ENCODE assay signal across 8 cellular contexts in genomic region chr21:32278518-32279376, GRCh38. TPM values are rescaled to one million over a fixed set of nuclear protein-coding genes. Genes with fewer than 3 reads are reported as not detected.
DNase-seq lines count a peak whose midpoint lies in the region; ATAC-seq, FAIRE-seq and TF ChIP-seq lines count a peak whose summit lies in the region.

Gene MIS18A, minus strand, starts transcription at chr21:32279049. Its CDS starts 35 bp downstream, at chr21:32279014.

- H3K4me2 ChIP-seq in mammary epithelial cell (ENCODE audit: insufficient read depth, low read depth, low read length), result peak within 1 kb of the TSS; percentile 79

- TF ChIP-seq CTCF in VCaP (conservative IDR thresholded peaks at IDR 0.05) (peak; percentile 9), mammary epithelial cell (conservative IDR thresholded peaks at IDR 0.05 in 1 of 2, IDR thresholded peaks at IDR 0.05 in 1 of 2; ENCODE audit: extremely low read depth in 1 of 2, insufficient read depth in 1 of 2, low read depth in 1 of 2, low read length in 2 of 2) (no peak)

- H2AFZ ChIP-seq in ACC112 (ENCODE audit: low read length, unreplicated experiment), result peak within 1 kb of the TSS; percentile 59
- H2AFZ ChIP-seq in mammary epithelial cell (ENCODE audit: low read depth, low read length), result peak within 1 kb of the TSS; percentile 96

- BruUV-seq in mammary epithelial cell (replicated peaks; lab: Mats Ljungman, UMichigan), result no TSS peak

- H3K27me3 ChIP-seq in ACC112 (ENCODE audit: insufficient read depth, low read length) (no peaks in the 10 kb centered on the region), mammary epithelial cell (ENCODE audit: insufficient read depth, low read length) (no peaks in the 10 kb centered on the region), iPS-20b (ENCODE audit: insufficient read depth, low read length) (no peaks in the 10 kb centered on the region), small intestine (ENCODE audit: control insufficient read depth in 2 of 2, insufficient read depth in 2 of 2, low read length in 2 of 2) (no peaks in the 10 kb centered on the region)

- no peaks in the 10 kb centered on the region for H4K20me1 ChIP-seq in mammary epithelial cell (ENCODE audit: insufficient read depth, low read length)

- H3K9me3 ChIP-seq in mammary epithelial cell (replicated peaks; ENCODE audit: insufficient read depth, low read length), result no peaks in the 10 kb centered on the region
- H3K9me3 ChIP-seq in iPS-20b (ENCODE audit: insufficient read depth, low read depth, low read length), result no peaks in the 10 kb centered on the region
- H3K9me3 ChIP-seq in small intestine (ENCODE audit: control insufficient read depth, low read depth), result no peaks in the 10 kb centered on the region

- H3K4me3 ChIP-seq in ACC112 (ENCODE audit: low read depth, low read length) (peak within 1 kb of the TSS; percentile 92), mammary epithelial cell (replicated peaks in 1 of 3; ENCODE audit: insufficient read depth in 1 of 3, low read depth in 2 of 3, low read length in 3 of 3) (peak within 1 kb of the TSS; percentile 94 to 98 (median 94)), iPS-20b (ENCODE audit: low read length) (peak within 1 kb of the TSS; percentile 75), small intestine (ENCODE audit: low read depth in 1 of 2, low read length in 2 of 2) (peak within 1 kb of the TSS; percentile 61 to 81)

- DNase-seq in NCI-H2196 treated with DMSO at 0.1 percent for 48 hours (lab: John Stamatoyannopoulos, UW; ENCODE audit: unreplicated experiment), result peak; percentile 91
- peak; percentile 98 for DNase-seq in mammary epithelial cell
- peak; percentile 96 for DNase-seq in small intestine

- ATAC-seq in GM18870 (IDR thresholded peaks at IDR 0.05; ENCODE audit: unreplicated experiment), result peak; percentile 77
- peak; percentile 83 for ATAC-seq in HG03135 (IDR thresholded peaks at IDR 0.05; ENCODE audit: unreplicated experiment)

- CTCF ChIA-PET in mammary epithelial cell (lab: Charles Lee; ENCODE audit: low non-redundant PET), result interaction anchor here (0.6 to 1.1 kb wide), 3 partner anchors 134 to 322 kb away, joined by 3 to 17 read pairs (median 13); partner anchors contain the start of gene EVA1C

- 0% methylated on average over 8 of the region's 69 CpGs for WGBS in mammary epithelial cell (ENCODE audit: low coverage, missing lambda C conversion rate)
- WGBS in small intestine, 3 donors, result 0% methylated on average over 53 to 69 of the region's 69 CpGs

- no peak for FAIRE-seq in small intestine (lab: Jason Lieb, UNC)

- H3K79me2 ChIP-seq in ACC112 (ENCODE audit: control insufficient read depth, insufficient read depth, low read length, unreplicated experiment), result peaks cover 28% of the 10 kb centered on the region
- H3K79me2 ChIP-seq in mammary epithelial cell (ENCODE audit: insufficient read depth, low read length), result peaks cover 27% of the 10 kb centered on the region

- in situ Hi-C loops in mammary epithelial cell (cut with MboI; ENCODE audit: low sequenced_read_pairs in 2 of 2), result no loop called here

- H3K27ac ChIP-seq in ACC112 (ENCODE audit: low read depth, low read length), result peak within 1 kb of the TSS; percentile 3; the same call in 1 of the 2 replicates
- peak within 1 kb of the TSS; percentile 85 for H3K27ac ChIP-seq in VCaP
- H3K27ac ChIP-seq in mammary epithelial cell (ENCODE audit: insufficient read depth, low read depth, low read length), result peak within 1 kb of the TSS; percentile 74
- H3K27ac ChIP-seq in iPS-20b (ENCODE audit: low read length), result no peak within 1 kb of the TSS
- peak within 1 kb of the TSS; percentile 6 to 64 for H3K27ac ChIP-seq in small intestine (ENCODE audit: low read depth in 1 of 2, low read length in 1 of 2)

- peak within 1 kb of the TSS; percentile 66 for H3K9ac ChIP-seq in mammary epithelial cell (ENCODE audit: insufficient read depth, low read length)
- peak within 1 kb of the TSS; percentile 75 for H3K9ac ChIP-seq in iPS-20b (ENCODE audit: low read depth, low read length)

- dilution Hi-C loops in mammary epithelial cell (cut with HindIII; ENCODE audit: low sequenced_read_pairs), result no loop called here

- intact Hi-C loops in mammary epithelial cell (cut with micrococcal nuclease), result loop anchor here (5.0 kb wide), 2 partner anchors 319 to 646 kb away; no protein-coding TSS in a partner anchor

- H3K4me1 ChIP-seq in ACC112 (ENCODE audit: control insufficient read depth, insufficient read depth, low read length, unreplicated experiment) (peaks cover 15% of the 10 kb centered on the region), mammary epithelial cell (ENCODE audit: insufficient read depth, low read length) (peaks cover 16% of the 10 kb centered on the region), iPS-20b (ENCODE audit: insufficient read depth, low read length) (peaks cover 4% of the 10 kb centered on the region; the same call in 1 of the 2 replicates), small intestine (ENCODE audit: control insufficient read depth in 2 of 2, insufficient read depth in 1 of 2, low read depth in 1 of 2, low read length in 1 of 2) (peaks cover 2 to 5% of the 10 kb centered on the region in 2 donors)

- H3K36me3 ChIP-seq in ACC112 (ENCODE audit: insufficient read depth, low read length) (no peaks in the 10 kb centered on the region), mammary epithelial cell (ENCODE audit: insufficient read depth, low read length) (peaks cover 2% of the 10 kb centered on the region), iPS-20b (ENCODE audit: insufficient read depth, low read depth, low read length) (peaks cover 10% of the 10 kb centered on the region), small intestine (ENCODE audit: control insufficient read depth in 2 of 2, insufficient read depth in 2 of 2, low read length in 2 of 2) (no peaks in the 10 kb centered on the region)

RNA-seq across cellular contexts. Expression of gene MIS18A, which starts in this region (rescaled TPM):
- 10 to 100 TPM in 1 of 2 donors, 1 to 10 TPM in 1; 4.3 to 14.8 TPM for total RNA-seq in mammary epithelial cell
- 14.3 TPM for polyA plus RNA-seq in mammary epithelial cell
- 0.93 TPM for polyA minus RNA-seq in mammary epithelial cell
- 10 to 100 TPM in 1 of 3 donors, 1 to 10 TPM in 2; 3.4 to 18.1 (median 3.5) TPM for polyA plus RNA-seq in small intestine
